Comparison of ENCODE assay signal across 9 cellular contexts in genomic region chr2:172113617-172114016, GRCh38. TPM values are rescaled to one million over a fixed set of nuclear protein-coding genes. Genes with fewer than 3 reads are reported as not detected.
DNase-seq lines count a peak whose midpoint lies in the region; ATAC-seq and TF ChIP-seq lines count a peak whose summit lies in the region.
"Had no signal": no experiment of that assay in that cellular context is flagged by ENCODE, and none has a peak within 500 bp of the region (broad histone marks: within the 10 kb centered on the region; RNA-seq: fewer than 3 reads in every experiment).

No MANE protein-coding gene starts in this region.

- H3K4me3 Mint-ChIP-seq in T-helper 2 cell treated with Interferon-gamma antibody and Interleukin-4, amounts not matched to agents 5 μg/mL and 100 μg/mL, for 36 hours = no peak overlapping the region
- no peak overlapping the region for H3K4me3 Mint-ChIP-seq in T-helper 17 cell

- no peaks in the 10 kb centered on the region for H3K4me1 Mint-ChIP-seq in T-helper 2 cell treated with Interferon-gamma antibody and Interleukin-4, amounts not matched to agents 5 μg/mL and 100 μg/mL, for 36 hours (ENCODE audit: low read depth)
- H3K4me1 Mint-ChIP-seq in T-helper 17 cell = peaks cover 4% of the 10 kb centered on the region

- H3K36me3 ChIP-seq in kidney epithelial cell (ENCODE audit: control insufficient read depth, insufficient read depth, low read length) = no peaks in the 10 kb centered on the region

- H3K27me3 Mint-ChIP-seq in T-helper 2 cell treated with Interferon-gamma antibody and Interleukin-4, amounts not matched to agents 5 μg/mL and 100 μg/mL, for 36 hours (ENCODE audit: low read depth) = peaks cover 39% of the 10 kb centered on the region
- peaks cover 39% of the 10 kb centered on the region for H3K27me3 Mint-ChIP-seq in T-helper 17 cell

- DNase-seq in Ammon's horn (ENCODE audit: low spot score) (peak; percentile 64), HCEC 1CT (peak; percentile 57), SW480 (ENCODE audit: low spot score) (peak; percentile 52), kidney epithelial cell (ENCODE audit: low read depth) (no peak), T-helper 17 cell (no peak)
- no peak for DNase-seq in T-helper 2 cell treated with Interferon-gamma antibody and Interleukin-4, amounts not matched to agents 5 μg/mL and 100 μg/mL, for 36 hours (ENCODE audit: low spot score)
- DNase-seq in stimulated activated CD4-positive, alpha-beta T cell treated with anti-CD3 and anti-CD28 coated beads, Interleukin-2, amount 100 ng/mL, for 24 hours = no peak
- DNase-seq: RPMI8226 had no signal

- no peaks in the 10 kb centered on the region for H3K9me3 ChIP-seq in T-helper 17 cell (ENCODE audit: control insufficient read depth, low read length, poor library complexity, severe bottlenecking)

- peaks cover 2% of the 10 kb centered on the region for H3K27me3 ChIP-seq in kidney epithelial cell (ENCODE audit: control insufficient read depth, insufficient read depth, low read length)

- no peaks in the 10 kb centered on the region for H3K36me3 Mint-ChIP-seq in T-helper 2 cell treated with Interferon-gamma antibody and Interleukin-4, amounts not matched to agents 5 μg/mL and 100 μg/mL, for 36 hours (ENCODE audit: low read depth)
- peaks cover 3% of the 10 kb centered on the region for H3K36me3 Mint-ChIP-seq in T-helper 17 cell (ENCODE audit: low read depth)

- TF ChIP-seq CTCF in kidney epithelial cell (IDR thresholded peaks at IDR 0.05; ENCODE audit: insufficient read depth, low read length, poor library complexity, severe bottlenecking) = peak; percentile 25

- H3K9me3 Mint-ChIP-seq in T-helper 2 cell treated with Interferon-gamma antibody and Interleukin-4, amounts not matched to agents 5 μg/mL and 100 μg/mL, for 36 hours = no peaks in the 10 kb centered on the region

- H3K27ac Mint-ChIP-seq in T-helper 2 cell treated with Interferon-gamma antibody and Interleukin-4, amounts not matched to agents 5 μg/mL and 100 μg/mL, for 36 hours = no peak overlapping the region
- H3K27ac Mint-ChIP-seq in T-helper 17 cell = no peak overlapping the region

- H3K4me3 ChIP-seq in kidney epithelial cell (ENCODE audit: low read depth, low read length) = no peak overlapping the region

- ATAC-seq in HG03439 (IDR thresholded peaks at IDR 0.05; ENCODE audit: unreplicated experiment) = no peak
- ATAC-seq in T-helper 17 cell = no peak

RNA-seq across cellular contexts. Expression of gene DLX2, which starts 10.9 kb away (rescaled TPM):
- total RNA-seq in kidney epithelial cell = 0.08 TPM in 1 of 2 replicates, not detected in the other
- total RNA-seq in T-helper 17 cell = not detected

RNA-seq across cellular contexts. Expression of gene DLX1, which starts 28.3 kb away (rescaled TPM):
- total RNA-seq in kidney epithelial cell (0.17 TPM in 1 of 2 replicates, not detected in the other), T-helper 17 cell (not detected)

Comparison
In these comparisons a context has a peak if more than half of its experiments do, and no peak if none do; other contexts are left out.
1. DNase-seq: peak in Ammon's horn (single experiment), HCEC 1CT (single experiment) and SW480 (single experiment); none in kidney epithelial cell (single experiment), T-helper 2 cell treated with Interferon-gamma antibody and Interleukin-4, amounts not matched to agents 5 μg/mL and 100 μg/mL, for 36 hours (single experiment), stimulated activated CD4-positive, alpha-beta T cell treated with anti-CD3 and anti-CD28 coated beads, Interleukin-2, amount 100 ng/mL, for 24 hours (0 of 2) and T-helper 17 cell (0 of 3).